24 cellular contexts compared by ENCODE assay signal in genomic region chr2:34162236-34162635, GRCh38.
"Had no signal": no experiment of that assay in that cellular context is flagged by ENCODE, and none has a peak within 500 bp of the region (broad histone marks: within the 10 kb centered on the region; RNA-seq: fewer than 3 reads in every experiment).

No MANE protein-coding gene starts in this region.

- H3K9me3 ChIP-seq: ascending aorta, MG63, SK-N-SH had no signal

- H3K27me3 ChIP-seq: ascending aorta, MG63 had no signal

- H3K4me3 Mint-ChIP-seq: activated CD4-positive, alpha-beta memory T cell treated with anti-CD3 and anti-CD28 coated beads, Interleukin-2, amount 10 ng/mL, durations not matched to agents 7 days and 5 days; activated CD4-positive, alpha-beta T cell treated with anti-CD3 and anti-CD28 coated beads for 36 hours; activated naive CD4-positive, alpha-beta T cell treated with anti-CD3 and anti-CD28 coated beads, Interleukin-2, amount 50 U/mL, for 24 hours; activated naive CD8-positive, alpha-beta T cell treated with anti-CD3 and anti-CD28 coated beads, Interleukin-2, amount 50 U/mL, for 24 hours; brain; central memory CD8-positive, alpha-beta T cell had no signal

- H3K27ac Mint-ChIP-seq: activated CD4-positive, alpha-beta memory T cell treated with anti-CD3 and anti-CD28 coated beads, Interleukin-2, amount 10 ng/mL, durations not matched to agents 7 days and 5 days; activated CD4-positive, alpha-beta T cell treated with anti-CD3 and anti-CD28 coated beads for 36 hours; activated naive CD4-positive, alpha-beta T cell treated with anti-CD3 and anti-CD28 coated beads, Interleukin-2, amount 50 U/mL, for 24 hours; activated naive CD8-positive, alpha-beta T cell treated with anti-CD3 and anti-CD28 coated beads, Interleukin-2, amount 50 U/mL, for 24 hours; activated T-helper 2 cell treated with anti-CD3 and anti-CD28 coated beads, Interferon-gamma antibody, Interleukin-2, Interleukin-4, amounts not matched to agents 10 μg/mL and 5 μg/mL and 100 μg/mL, durations not matched to agents 14 hours and 24 hours and 36 hours had no signal

- H3K4me1 ChIP-seq: ascending aorta had no signal

- DNase-seq: activated CD4-positive, alpha-beta memory T cell treated with anti-CD3 and anti-CD28 coated beads, Interleukin-2, amount 10 ng/mL, durations not matched to agents 7 days and 5 days; activated CD4-positive, alpha-beta T cell treated with anti-CD3 and anti-CD28 coated beads for 36 hours; activated CD4-positive, alpha-beta T cell treated with anti-CD3 and anti-CD28 coated beads, Interleukin-2, amount 50 U/mL, for 1 hour; activated naive CD8-positive, alpha-beta T cell treated with anti-CD3 and anti-CD28 coated beads, Interleukin-2, amount 50 U/mL, for 24 hours; activated T-cell treated with anti-CD3 and anti-CD28 coated beads for 4 hours; activated T-cell treated with anti-CD3 and anti-CD28 coated beads, Interleukin-2, amount 50 U/mL, for 48 hours; amniotic stem cell; MG63; MV-4-11; NCI-H1092 treated with DMSO at 0.1 percent for 48 hours; NCI-H1417 treated with DMSO at 0.1 percent for 48 hours; NCI-H1694; NCI-H2029 treated with DMSO at 0.1 percent for 48 hours; NCI-H524; RPMI8226; SK-N-SH; T-helper 1 cell; WERI-Rb-1 had no signal

- ATAC-seq: activated CD4-positive, alpha-beta T cell treated with anti-CD3 and anti-CD28 coated beads for 36 hours; activated naive CD8-positive, alpha-beta T cell treated with anti-CD3 and anti-CD28 coated beads, Interleukin-2, amount 50 U/mL, for 24 hours; Right ventricle myocardium inferior had no signal

- H3K4me1 Mint-ChIP-seq: activated CD4-positive, alpha-beta memory T cell treated with anti-CD3 and anti-CD28 coated beads, Interleukin-2, amount 10 ng/mL, durations not matched to agents 7 days and 5 days; activated CD4-positive, alpha-beta T cell treated with anti-CD3 and anti-CD28 coated beads for 36 hours; activated naive CD4-positive, alpha-beta T cell treated with anti-CD3 and anti-CD28 coated beads, Interleukin-2, amount 50 U/mL, for 24 hours; activated naive CD8-positive, alpha-beta T cell treated with anti-CD3 and anti-CD28 coated beads, Interleukin-2, amount 50 U/mL, for 24 hours; central memory CD8-positive, alpha-beta T cell had no signal

- H3K27me3 Mint-ChIP-seq: activated CD4-positive, alpha-beta memory T cell treated with anti-CD3 and anti-CD28 coated beads, Interleukin-2, amount 10 ng/mL, durations not matched to agents 7 days and 5 days; activated CD4-positive, alpha-beta T cell treated with anti-CD3 and anti-CD28 coated beads for 36 hours; activated naive CD4-positive, alpha-beta T cell treated with anti-CD3 and anti-CD28 coated beads, Interleukin-2, amount 50 U/mL, for 24 hours; activated naive CD8-positive, alpha-beta T cell treated with anti-CD3 and anti-CD28 coated beads, Interleukin-2, amount 50 U/mL, for 24 hours; central memory CD8-positive, alpha-beta T cell had no signal

- H3K36me3 Mint-ChIP-seq: activated naive CD4-positive, alpha-beta T cell treated with anti-CD3 and anti-CD28 coated beads, Interleukin-2, amount 50 U/mL, for 24 hours; brain had no signal

- H3K9me3 Mint-ChIP-seq: activated naive CD8-positive, alpha-beta T cell treated with anti-CD3 and anti-CD28 coated beads, Interleukin-2, amount 50 U/mL, for 24 hours; activated T-helper 2 cell treated with anti-CD3 and anti-CD28 coated beads, Interferon-gamma antibody, Interleukin-2, Interleukin-4, amounts not matched to agents 10 μg/mL and 5 μg/mL and 100 μg/mL, durations not matched to agents 14 hours and 24 hours and 36 hours; brain; central memory CD8-positive, alpha-beta T cell had no signal

- H3K4me3 ChIP-seq: ascending aorta, MG63 had no signal

- H3K36me3 ChIP-seq: ascending aorta, MG63, WERI-Rb-1 had no signal

- H3K27ac ChIP-seq: ascending aorta, WERI-Rb-1 had no signal
